Comparison of ENCODE assay signal across 8 cellular contexts in genomic region chr4:140359571-140360427, GRCh38. TPM values are rescaled to one million over a fixed set of nuclear protein-coding genes. Genes with fewer than 3 reads are reported as not detected.
DNase-seq lines count a peak whose midpoint lies in the region; ATAC-seq and TF ChIP-seq lines count a peak whose summit lies in the region.

No MANE protein-coding gene starts in this region.

- H3K4me3 ChIP-seq in endodermal cell (ENCODE audit: low read length): no peak overlapping the region

- 24 to 52% methylated on average over 4 to 7 of the region's 7 CpGs for WGBS in endodermal cell (ENCODE audit: insufficient coverage in 1 of 2, insufficient read length in 1 of 2), 2 experiments

- no peak overlapping the region for H3K27ac Mint-ChIP-seq in endodermal cell

- no peaks in the 10 kb centered on the region for H3K9me3 Mint-ChIP-seq in endodermal cell

- peaks cover 6% of the 10 kb centered on the region for H3K4me1 ChIP-seq in endodermal cell (ENCODE audit: control insufficient read depth, insufficient read depth, low read length)

- no peaks in the 10 kb centered on the region for H3K27me3 ChIP-seq in endodermal cell (ENCODE audit: control insufficient read depth, insufficient read depth, low read length, poor library complexity, severe bottlenecking)

- H3K27ac ChIP-seq in endodermal cell (ENCODE audit: low read depth, low read length): no peak overlapping the region

- peaks cover 14% of the 10 kb centered on the region for H3K27me3 Mint-ChIP-seq in endodermal cell (ENCODE audit: insufficient read depth)

- H3K9me3 ChIP-seq in endodermal cell (ENCODE audit: control insufficient read depth, low read length): no peaks in the 10 kb centered on the region

- ATAC-seq in GM21381 (IDR thresholded peaks at IDR 0.05; ENCODE audit: unreplicated experiment): peak; percentile 97

- peaks cover 29% of the 10 kb centered on the region for H3K4me1 Mint-ChIP-seq in endodermal cell

- H3K36me3 ChIP-seq in endodermal cell (ENCODE audit: control insufficient read depth, insufficient read depth, low read length): no peaks in the 10 kb centered on the region

- no peaks in the 10 kb centered on the region for H3K36me3 Mint-ChIP-seq in endodermal cell (ENCODE audit: low read depth)

- H3K9ac ChIP-seq in endodermal cell (ENCODE audit: extremely low read depth, low read length, poor library complexity, severe bottlenecking): no peak overlapping the region

- peak; percentile 97 for TF ChIP-seq CTCF in endodermal cell (conservative IDR thresholded peaks at IDR 0.05)

- H3K4me3 Mint-ChIP-seq in endodermal cell: no peak overlapping the region

- DNase-seq in DMS 273 (lab: John Stamatoyannopoulos, UW; ENCODE audit: unreplicated experiment) (peak; percentile 89), HPDE6-E6E7 (ENCODE audit: extremely low spot score) (peak; percentile 39), NCI-H82 treated with DMSO at 0.1 percent for 48 hours (lab: John Stamatoyannopoulos, UW; ENCODE audit: unreplicated experiment) (peak; percentile 46), endodermal cell (peak; percentile 96), middle frontal gyrus (ENCODE audit: extremely low spot score, low spot score) (peak; percentile 61)
- peak; percentile 86 for DNase-seq in activated CD8-positive, alpha-beta memory T cell treated with anti-CD3 and anti-CD28 coated beads for 24 hours
- peak; percentile 39 to 64 for DNase-seq in stimulated activated CD8-positive, alpha-beta memory T cell treated with anti-CD3 and anti-CD28 coated beads, Interleukin-7, amount 100 ng/mL, for 1 hour (ENCODE audit: low read depth in 2 of 2)

RNA-seq across cellular contexts. Expression of gene SCOC, which starts 13.6 kb away (rescaled TPM):
- 10 to 100 TPM; 60.8 to 79.9 TPM for total RNA-seq in endodermal cell
- polyA plus RNA-seq in endodermal cell (2013, experiment 1 of 2): 98.4 TPM
- polyA plus RNA-seq in endodermal cell (2013, experiment 2 of 2): 103 TPM

Comparison
In these comparisons a context has a peak if more than half of its experiments do, and no peak if none do; other contexts are left out.
1. DNase-seq: peak in every context shown above with its lines; median percentile 96 in endodermal cell; 89 in DMS 273; 86 in activated CD8-positive, alpha-beta memory T cell treated with anti-CD3 and anti-CD28 coated beads for 24 hours; 61 in middle frontal gyrus; 52 in stimulated activated CD8-positive, alpha-beta memory T cell treated with anti-CD3 and anti-CD28 coated beads, Interleukin-7, amount 100 ng/mL, for 1 hour; 46 in NCI-H82 treated with DMSO at 0.1 percent for 48 hours; 39 in HPDE6-E6E7.